In genomic region chr10:18687195-18687594, GRCh38 we compare ENCODE assay signal across 1 cellular context.
TF ChIP-seq lines count a peak whose summit lies in the region.

No MANE protein-coding gene starts in this region.

TF ChIP-seq in IMR-90, 13 proteins besides CTCF, POLR2A, EP300 and RAD21 (continued from another document):
- TF ChIP-seq ELK1 (IDR thresholded peaks at IDR 0.05; ENCODE audit: borderline replicate concordance, low read depth, low read length) (no peak), NFE2L2 (IDR thresholded peaks at IDR 0.05; ENCODE audit: low read depth, low read length) (no peak), MXI1 (IDR thresholded peaks at IDR 0.05; ENCODE audit: borderline replicate concordance, low read depth, low read length) (no peak), CEBPB (IDR thresholded peaks at IDR 0.05; ENCODE audit: low read depth, low read length) (no peak), MAFK (IDR thresholded peaks at IDR 0.05; ENCODE audit: low read depth, low read length) (no peak), RFX5 (IDR thresholded peaks at IDR 0.05; ENCODE audit: low read depth, low read length) (no peak), MAZ (IDR thresholded peaks at IDR 0.05; ENCODE audit: borderline replicate concordance, low read depth, low read length) (no peak)
